ENCODE assay signal across 11 cellular contexts in genomic region chr2:191202881-191203397, GRCh38. TPM values are rescaled to one million over a fixed set of nuclear protein-coding genes. Genes with fewer than 3 reads are reported as not detected.
DNase-seq lines count a peak whose midpoint lies in the region; ATAC-seq, FAIRE-seq and TF ChIP-seq lines count a peak whose summit lies in the region.
"Had no signal": no experiment of that assay in that cellular context is flagged by ENCODE, and none has a peak within 500 bp of the region (broad histone marks: within the 10 kb centered on the region; RNA-seq: fewer than 3 reads in every experiment).

No MANE protein-coding gene starts in this region.

- peak overlapping the region; percentile 36 for H3K27ac ChIP-seq in SJSA1
- H3K27ac ChIP-seq in pancreas = peak overlapping the region in 3 of 4 donors; percentile 41 to 76 (median 71)

- DNase-seq in GM04503 (ENCODE audit: low read depth) (peak; percentile 53), SJSA1 (ENCODE audit: low read depth in 1 of 2, low spot score in 2 of 2) (peak in 1 of 2 experiments; percentile 26), fibroblast of mammary gland (ENCODE audit: low read depth) (peak; percentile 88), pancreas (peak in 2 of 6 donors; percentile 20 to 25), NCI-H1417 treated with DMSO at 0.1 percent for 48 hours (lab: John Stamatoyannopoulos, UW) (no peak)
- DNase-seq in activated CD4-positive, alpha-beta T cell treated with anti-CD3 and anti-CD28 coated beads, Interleukin-2, amount 50 U/mL, for 48 hours = no peak
- DNase-seq: activated CD8-positive, alpha-beta memory T cell treated with anti-CD3 and anti-CD28 coated beads, Interleukin-2, amount 50 U/mL, for 4 hours; foreskin melanocyte; KG1 had no signal

- H3K4me3 ChIP-seq in SJSA1 (no peak overlapping the region), fibroblast of mammary gland (ENCODE audit: control insufficient read depth, low read depth, low read length) (no peak overlapping the region), pancreas (no peak overlapping the region)

- ATAC-seq in pancreas (peak in 3 of 4 donors; percentile 54 to 71 (median 62)), GM18502 (IDR thresholded peaks at IDR 0.05; ENCODE audit: poor library complexity, unreplicated experiment) (no peak), GM18498 (IDR thresholded peaks at IDR 0.05; ENCODE audit: unreplicated experiment) (no peak)

- FAIRE-seq in pancreas (lab: Jason Lieb, UNC) = no peak

- no peaks in the 10 kb centered on the region for H3K27me3 ChIP-seq in SJSA1 (replicated peaks)
- H3K27me3 ChIP-seq in pancreas = no peaks in the 10 kb centered on the region

- TF ChIP-seq CTCF in fibroblast of mammary gland (conservative IDR thresholded peaks at IDR 0.05; ENCODE audit: control insufficient read depth, insufficient read depth, low read depth, low read length) (no peak), pancreas (IDR thresholded peaks at IDR 0.05) (no peak)

- H3K36me3 ChIP-seq in SJSA1 (no peaks in the 10 kb centered on the region), pancreas (no peaks in the 10 kb centered on the region)

- peaks cover 16% of the 10 kb centered on the region for H3K4me1 ChIP-seq in SJSA1 (replicated peaks)
- H3K4me1 ChIP-seq in pancreas = no peaks in the 10 kb centered on the region

- intact Hi-C loops in pancreas (cut with DNase I) = no loop called here

- H3K9me3 ChIP-seq in SJSA1 (replicated peaks) (no peaks in the 10 kb centered on the region), pancreas (no peaks in the 10 kb centered on the region)

- 52 to 64% methylated on average over 5 of the region's 5 CpGs for WGBS in pancreas, 2 donors

RNA-seq across cellular contexts. Expression of gene MYO1B, which starts 42.3 kb away (rescaled TPM):
- 87.6 and 106 TPM in 2 replicates for total RNA-seq in SJSA1 (2014; rRNA removed; shearing (Covaris generic))
- 100 to 1,000 TPM in 1 of 6 donors, 10 to 100 TPM in 5; 54.2 to 102 (median 58.4) TPM for total RNA-seq in pancreas
- polyA plus RNA-seq in pancreas = 10 to 100 TPM; 28.6 to 48.3 TPM

RNA-seq across cellular contexts. Expression of gene STAT4, which starts 52.1 kb away (rescaled TPM):
- total RNA-seq in SJSA1 (2014; rRNA removed; shearing (Covaris generic)) = 0.89 and 8.2 TPM in 2 replicates
- total RNA-seq in pancreas = 1 to 10 TPM in 5 of 6 donors, under 1 TPM in 1; 0.60 to 2.5 (median 1.4) TPM
- polyA plus RNA-seq in pancreas = 1 to 10 TPM; 2.0 to 6.4 TPM

Comparison
In these comparisons a context has a peak if more than half of its experiments do, and no peak if none do; other contexts are left out.
1. DNase-seq: peak in GM04503 (single experiment) and fibroblast of mammary gland (single experiment); none in NCI-H1417 treated with DMSO at 0.1 percent for 48 hours (single experiment) and activated CD4-positive, alpha-beta T cell treated with anti-CD3 and anti-CD28 coated beads, Interleukin-2, amount 50 U/mL, for 48 hours (0 of 2).
2. ATAC-seq: peak in pancreas (3 of 4); none in GM18502 (single experiment) and GM18498 (single experiment).